ENCODE assay signal across 9 cellular contexts in the genomic region with DNA sequence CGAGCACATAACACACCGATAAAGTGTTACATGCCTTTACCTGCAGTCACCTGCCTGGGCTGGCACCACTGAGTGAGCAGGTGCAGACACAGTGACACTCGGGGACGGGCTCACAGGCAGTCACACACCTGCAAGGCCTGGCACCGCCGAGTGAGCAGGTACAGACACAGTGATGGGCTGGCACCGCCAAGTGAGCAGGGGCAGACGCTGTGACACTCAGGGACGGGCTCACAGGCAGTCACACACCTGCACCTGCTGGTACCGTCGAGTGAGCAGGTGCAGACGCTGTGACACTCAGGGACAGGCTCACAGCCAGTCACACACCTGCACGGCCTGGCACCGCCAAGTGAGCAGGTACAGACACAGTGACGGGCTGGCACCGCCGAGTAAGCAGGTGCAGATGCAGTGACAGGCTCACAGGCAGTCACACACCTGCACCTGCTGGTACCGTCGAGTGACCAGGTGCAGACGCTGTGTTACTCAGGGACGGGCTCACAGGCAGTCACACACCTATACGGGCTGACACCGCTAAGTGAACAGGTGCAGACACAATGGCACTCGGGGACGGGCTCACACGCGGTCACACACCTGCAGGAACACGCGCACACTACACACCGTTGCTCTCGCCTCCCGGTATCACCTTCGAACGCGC. TPM values are rescaled to one million over a fixed set of nuclear protein-coding genes. Genes with fewer than 3 reads are reported as not detected.
DNase-seq lines count a peak whose midpoint lies in the region; ATAC-seq and TF ChIP-seq lines count a peak whose summit lies in the region.
"Had no signal": no experiment of that assay in that cellular context is flagged by ENCODE, and none has a peak within 500 bp of the region (broad histone marks: within the 10 kb centered on the region; RNA-seq: fewer than 3 reads in every experiment).

No MANE protein-coding gene starts in this region.

- H3K4me1 Mint-ChIP-seq in natural killer cell = peaks cover 5 to 35% of the 10 kb centered on the region in 2 donors

- peak overlapping the region; percentile 53 for H3K4me3 ChIP-seq in A673 (ENCODE audit: low read depth, low read length, poor library complexity, severe bottlenecking)
- peak overlapping the region; percentile 51 for H3K4me3 ChIP-seq in effector memory CD4-positive, alpha-beta T cell (ENCODE audit: insufficient read depth, low read depth, low read length, poor library complexity, severe bottlenecking)

- H3K36me3 ChIP-seq in A673 (ENCODE audit: insufficient read depth, low read length, poor library complexity, severe bottlenecking) = no peaks in the 10 kb centered on the region
- H3K36me3 ChIP-seq in effector memory CD4-positive, alpha-beta T cell (ENCODE audit: control insufficient read depth, insufficient read depth, low read length) = no peaks in the 10 kb centered on the region

- CTCF ChIA-PET in A673 (lab: Charles Lee) = no interaction called here

- peak overlapping the region; percentile 60 to 82 for H3K27ac Mint-ChIP-seq in natural killer cell

- BruUV-seq in A673 (replicated peaks; lab: Mats Ljungman, UMichigan) = no TSS peak

- peak overlapping the region; percentile 29 for H3K27ac ChIP-seq in A673 (ENCODE audit: low read depth, low read length, poor library complexity, severe bottlenecking)
- peak overlapping the region; percentile 7 for H3K27ac ChIP-seq in effector memory CD4-positive, alpha-beta T cell (ENCODE audit: insufficient read depth, low read length, poor library complexity, severe bottlenecking)

- no peaks in the 10 kb centered on the region for H3K9me3 Mint-ChIP-seq in natural killer cell

- POLR2A ChIA-PET in A673 (lab: Charles Lee; ENCODE audit: low non-redundant PET) = no interaction called here

- no peaks in the 10 kb centered on the region for H3K36me3 Mint-ChIP-seq in natural killer cell

- ATAC-seq in natural killer cell = peak in 2 of 3 donors; percentile 19 to 37
- ATAC-seq in HG02642 (IDR thresholded peaks at IDR 0.05; ENCODE audit: poor library complexity, unreplicated experiment) = no peak
- ATAC-seq in GM21529 (IDR thresholded peaks at IDR 0.05; ENCODE audit: unreplicated experiment) = no peak
- no peak for ATAC-seq in GM19023 (IDR thresholded peaks at IDR 0.05; ENCODE audit: unreplicated experiment)
- ATAC-seq in HG02623 (IDR thresholded peaks at IDR 0.05; ENCODE audit: unreplicated experiment) = no peak

- no peaks in the 10 kb centered on the region for H3K27me3 Mint-ChIP-seq in natural killer cell (ENCODE audit: low read depth in 2 of 2)

- no peak for TF ChIP-seq CTCF in A673 (conservative IDR thresholded peaks at IDR 0.05; ENCODE audit: low read depth, low read length)
- TF ChIP-seq CTCF in natural killer cell (IDR thresholded peaks at IDR 0.05) = no peak

- DNase-seq in A673 (ENCODE audit: low spot score) (no peak), NCI-H774 (lab: John Stamatoyannopoulos, UW) (peak; percentile 90), natural killer cell (no peak)
- DNase-seq in effector memory CD4-positive, alpha-beta T cell = no peak
- DNase-seq: DMS153 had no signal

- intact Hi-C loops in A673 (cut with micrococcal nuclease; ENCODE audit: unreplicated experiment) (no loop called here), natural killer cell (cut with micrococcal nuclease) (no loop called here)

- H3K9me3 ChIP-seq in A673 (ENCODE audit: low read depth, low read length, poor library complexity, severe bottlenecking) = no peaks in the 10 kb centered on the region
- H3K9me3 ChIP-seq in effector memory CD4-positive, alpha-beta T cell (ENCODE audit: control insufficient read depth, low read length) = no peaks in the 10 kb centered on the region

- no peaks in the 10 kb centered on the region for H3K27me3 ChIP-seq in A673 (replicated peaks; ENCODE audit: insufficient read depth, low read depth, low read length, poor library complexity)
- H3K27me3 ChIP-seq in effector memory CD4-positive, alpha-beta T cell (replicated peaks; ENCODE audit: control insufficient read depth, insufficient read depth, low read length, poor library complexity, severe bottlenecking) = no peaks in the 10 kb centered on the region

- H3K4me3 Mint-ChIP-seq in natural killer cell = peak overlapping the region; percentile 96

- H3K4me1 ChIP-seq in A673 (ENCODE audit: insufficient read depth, low read length, poor library complexity, severe bottlenecking) = no peaks in the 10 kb centered on the region
- no peaks in the 10 kb centered on the region for H3K4me1 ChIP-seq in effector memory CD4-positive, alpha-beta T cell (ENCODE audit: control insufficient read depth, insufficient read depth, low read length, poor library complexity, severe bottlenecking)

RNA-seq across cellular contexts. Expression of a gene that starts 0.5 kb away (rescaled TPM):
- total RNA-seq in A673 (2021) = 3.2 and 4.6 TPM in 2 replicates
- total RNA-seq in natural killer cell = 1 to 10 TPM in 1 of 3 donors, under 1 TPM in 2; 0.18 to 2.1 (median 0.92) TPM

RNA-seq across cellular contexts. Expression of a gene that starts 28.1 kb away (rescaled TPM):
- 0.52 and 0.76 TPM in 2 replicates for total RNA-seq in A673 (2021)
- under 1 TPM in 1 of 3 donors, not detected in 2; 0.24 TPM for total RNA-seq in natural killer cell

Comparison
In these comparisons a context has a peak if more than half of its experiments do, and no peak if none do; other contexts are left out.
1. ATAC-seq: peak in natural killer cell (2 of 3); none in HG02642 (single experiment), GM21529 (single experiment), GM19023 (single experiment) and HG02623 (single experiment).